In genomic region chr3:47057212-47057671, GRCh38 we compare ENCODE assay signal across 10 cellular contexts.
A peak's percentile ranks its signal among the peaks of the same experiment; 100 is the strongest.
DNase-seq lines count a peak whose midpoint lies in the region; ATAC-seq and TF ChIP-seq lines count a peak whose summit lies in the region.
"Had no signal": no experiment of that assay in that cellular context is flagged by ENCODE, and none has a peak within 500 bp of the region (broad histone marks: within the 10 kb centered on the region; RNA-seq: fewer than 3 reads in every experiment).

No MANE protein-coding gene starts in this region.

- peaks cover 18% of the 10 kb centered on the region for H3K36me3 ChIP-seq in right atrium auricular region

- no peaks in the 10 kb centered on the region for H3K9me3 Mint-ChIP-seq in naive thymus-derived CD8-positive, alpha-beta T cell
- H3K9me3 Mint-ChIP-seq in glutamatergic neuron (ENCODE audit: unreplicated experiment), result peaks cover 4% of the 10 kb centered on the region

- intact Hi-C loops in left ventricle myocardium superior (cut with micrococcal nuclease) (no loop called here), left colon (cut with DNase I, micrococcal nuclease) (no loop called here)

- DNase-seq in left ventricle myocardium superior (no peak), right atrium auricular region (ENCODE audit: low spot score) (no peak), left colon (no peak), NCI-H526 treated with DMSO at 0.1 percent for 48 hours (lab: John Stamatoyannopoulos, UW) (no peak), glutamatergic neuron (no peak)
- peak; percentile 39 for DNase-seq in activated gamma-delta T cell treated with anti-CD3 and anti-CD28 coated beads, Interleukin-2, amount 50 U/mL, for 16 hours (ENCODE audit: low read depth)
- DNase-seq in naive thymus-derived CD8-positive, alpha-beta T cell, result peak in 9 of 10 donors; percentile 16 to 78 (median 60)
- DNase-seq: NCI-H524 treated with DMSO at 0.1 percent for 48 hours had no signal

- no peaks in the 10 kb centered on the region for H3K27me3 ChIP-seq in right atrium auricular region
- H3K27me3 ChIP-seq: cardiac muscle cell had no signal

- H3K4me1 Mint-ChIP-seq in naive thymus-derived CD8-positive, alpha-beta T cell, result peaks cover 16 to 41% (median 37%) of the 10 kb centered on the region in 4 donors
- H3K4me1 Mint-ChIP-seq in glutamatergic neuron (ENCODE audit: low read depth, unreplicated experiment), result peaks cover 13% of the 10 kb centered on the region

- TF ChIP-seq CTCF in right atrium auricular region (IDR thresholded peaks at IDR 0.05) (no peak), glutamatergic neuron (IDR thresholded peaks at IDR 0.05; ENCODE audit: partially characterized antibody, unreplicated experiment) (no peak)

- peak overlapping the region; percentile 76 to 92 (median 88) for H3K27ac Mint-ChIP-seq in naive thymus-derived CD8-positive, alpha-beta T cell
- no peak overlapping the region for H3K27ac Mint-ChIP-seq in glutamatergic neuron (ENCODE audit: unreplicated experiment)

- H3K27me3 Mint-ChIP-seq in naive thymus-derived CD8-positive, alpha-beta T cell, result no peaks in the 10 kb centered on the region
- H3K27me3 Mint-ChIP-seq in glutamatergic neuron (ENCODE audit: unreplicated experiment), result no peaks in the 10 kb centered on the region

- H3K4me3 Mint-ChIP-seq in naive thymus-derived CD8-positive, alpha-beta T cell, result peak overlapping the region in 6 of 10 donors; percentile 16 to 57 (median 37)
- no peak overlapping the region for H3K4me3 Mint-ChIP-seq in glutamatergic neuron (ENCODE audit: unreplicated experiment)

- H3K36me3 Mint-ChIP-seq in naive thymus-derived CD8-positive, alpha-beta T cell, result peaks cover 0 to 72% (median 11%) of the 10 kb centered on the region in 3 donors
- no peaks in the 10 kb centered on the region for H3K36me3 Mint-ChIP-seq in glutamatergic neuron (ENCODE audit: unreplicated experiment)

- H3K9me3 ChIP-seq in right atrium auricular region, result no peaks in the 10 kb centered on the region

- POLR2A ChIA-PET in naive thymus-derived CD8-positive, alpha-beta T cell (lab: Charles Lee), result interaction anchor here (0.8 to 0.9 kb wide), 2 partner anchors 25 to 48 kb away, joined by 3 read pairs; no protein-coding TSS in a partner anchor

- H3K4me3 ChIP-seq in right atrium auricular region, result no peak overlapping the region
- H3K4me3 ChIP-seq: cardiac muscle cell had no signal

- H3K27ac ChIP-seq in right atrium auricular region, result no peak overlapping the region
- H3K27ac ChIP-seq: cardiac muscle cell had no signal

- ATAC-seq in left ventricle myocardium superior (peak; percentile 20), HG03280 (IDR thresholded peaks at IDR 0.05; ENCODE audit: unreplicated experiment) (no peak), left colon (no peak)
- ATAC-seq in naive thymus-derived CD8-positive, alpha-beta T cell, result peak; percentile 82 to 89

- H3K4me1 ChIP-seq in right atrium auricular region, result no peaks in the 10 kb centered on the region

Comparison
In these comparisons a context has a peak if more than half of its experiments do, and no peak if none do; other contexts are left out.
1. ATAC-seq: peak in left ventricle myocardium superior (single experiment) and naive thymus-derived CD8-positive, alpha-beta T cell (2 of 2); none in HG03280 (single experiment) and left colon (single experiment).
2. DNase-seq: peak in activated gamma-delta T cell treated with anti-CD3 and anti-CD28 coated beads, Interleukin-2, amount 50 U/mL, for 16 hours (single experiment) and naive thymus-derived CD8-positive, alpha-beta T cell (9 of 10); none in left ventricle myocardium superior (single experiment), right atrium auricular region (single experiment), left colon (0 of 2), NCI-H526 treated with DMSO at 0.1 percent for 48 hours (single experiment) and glutamatergic neuron (single experiment).